25 cellular contexts compared by ENCODE assay signal in genomic region chr22:33680632-33681031, GRCh38.
"Had no signal": no experiment of that assay in that cellular context is flagged by ENCODE, and none has a peak within 500 bp of the region (broad histone marks: within the 10 kb centered on the region; RNA-seq: fewer than 3 reads in every experiment).

No MANE protein-coding gene starts in this region.

- H3K9me3 ChIP-seq: adrenal gland, body of pancreas, esophagus squamous epithelium had no signal

- ATAC-seq: activated CD4-positive, CD25-positive, alpha-beta regulatory T cell treated with anti-CD3 and anti-CD28 coated beads, Interleukin-2, amount 50 U/mL, for 24 hours; activated CD8-positive, alpha-beta memory T cell treated with anti-CD3 and anti-CD28 coated beads, Interleukin-2, amount 10 ng/mL, durations not matched to agents 7 days and 5 days; activated CD8-positive, alpha-beta T cell treated with anti-CD3 and anti-CD28 coated beads, Interleukin-2, amount 10 ng/mL, durations not matched to agents 7 days and 5 days; activated naive CD8-positive, alpha-beta T cell treated with anti-CD3 and anti-CD28 coated beads, Interleukin-2, amount 50 U/mL, for 24 hours; body of pancreas; T-helper 17 cell had no signal

- H3K36me3 ChIP-seq: adrenal gland, esophagus squamous epithelium, WERI-Rb-1 had no signal

- DNase-seq: activated B cell treated with CpG ODN at 0.5 μM for 24 hours; activated CD4-positive, alpha-beta memory T cell treated with anti-CD3 and anti-CD28 coated beads for 36 hours; activated CD4-positive, alpha-beta T cell treated with anti-CD3 and anti-CD28 coated beads, Interleukin-2, amount 10 ng/mL, durations not matched to agents 24 days and 14 days; activated CD8-positive, alpha-beta memory T cell treated with anti-CD3 and anti-CD28 coated beads, Interleukin-2, amount 10 ng/mL, durations not matched to agents 7 days and 5 days; activated CD8-positive, alpha-beta memory T cell treated with anti-CD3 and anti-CD28 coated beads, Interleukin-2, amount 50 U/mL, for 4 hours; activated CD8-positive, alpha-beta T cell treated with anti-CD3 and anti-CD28 coated beads, Interleukin-2, amount 10 ng/mL, durations not matched to agents 7 days and 5 days; activated effector memory CD4-positive, alpha-beta T cell treated with anti-CD3 and anti-CD28 coated beads, Interleukin-2, amount 50 U/mL, for 16 hours; activated naive CD4-positive, alpha-beta T cell treated with anti-CD3 and anti-CD28 coated beads for 36 hours; activated naive CD8-positive, alpha-beta T cell treated with anti-CD3 and anti-CD28 coated beads for 36 hours; activated naive CD8-positive, alpha-beta T cell treated with anti-CD3 and anti-CD28 coated beads, Interleukin-2, amount 50 U/mL, for 24 hours; activated T-cell treated with anti-CD3 and anti-CD28 coated beads, Interleukin-2, amount 50 U/mL, for 1 hour; activated T-cell treated with anti-CD3 and anti-CD28 coated beads, Interleukin-2, amount 50 U/mL, for 48 hours; adrenal gland; amygdala; aorta; body of pancreas; effector CD8-positive, alpha-beta T cell; esophagus squamous epithelium; head of caudate nucleus; T-helper 1 cell; T-helper 17 cell; T1000; WERI-Rb-1 had no signal

- H3K27me3 ChIP-seq: adrenal gland, body of pancreas, esophagus squamous epithelium had no signal

- H3K27ac ChIP-seq: adrenal gland, body of pancreas, epithelial cell of prostate, esophagus squamous epithelium, WERI-Rb-1 had no signal

- H3K4me3 ChIP-seq: adrenal gland, body of pancreas, esophagus squamous epithelium had no signal

- H3K4me1 ChIP-seq: body of pancreas, esophagus squamous epithelium had no signal
